1 cellular context compared by ENCODE assay signal in genomic region chr1:56547473-56547872, GRCh38.
TF ChIP-seq lines count a peak whose summit lies in the region.

No MANE protein-coding gene starts in this region.

TF ChIP-seq in GM23338, 12 proteins besides CTCF, POLR2A, EP300 and RAD21:
- TF ChIP-seq ZNF114 (CRISPR knock-in tag; IDR thresholded peaks at IDR 0.05): no peak
- TF ChIP-seq CREB1 (CRISPR knock-in tag; IDR thresholded peaks at IDR 0.05; ENCODE audit: low read depth): no peak
- no peak for TF ChIP-seq NANOG (IDR thresholded peaks at IDR 0.05; ENCODE audit: borderline replicate concordance)
- no peak for TF ChIP-seq REST (IDR thresholded peaks at IDR 0.05; ENCODE audit: unreplicated experiment)
- TF ChIP-seq POLR2AphosphoS5 (IDR thresholded peaks at IDR 0.05; ENCODE audit: low read depth): no peak
- TF ChIP-seq JUNB (IDR thresholded peaks at IDR 0.05; ENCODE audit: unreplicated experiment): no peak
- no peak for TF ChIP-seq STAT1 (IDR thresholded peaks at IDR 0.05; ENCODE audit: unreplicated experiment)
- TF ChIP-seq EZH2 (IDR thresholded peaks at IDR 0.05; ENCODE audit: low read depth, unreplicated experiment): no peak
- TF ChIP-seq ZNF331 (CRISPR knock-in tag; IDR thresholded peaks at IDR 0.05; ENCODE audit: low read depth): no peak
- TF ChIP-seq EZH2phosphoT487 (IDR thresholded peaks at IDR 0.05; ENCODE audit: unreplicated experiment): no peak
- no peak for TF ChIP-seq ETS1 (IDR thresholded peaks at IDR 0.05)
- TF ChIP-seq ZNF462 (CRISPR knock-in tag; IDR thresholded peaks at IDR 0.05): no peak
